ENCODE assay signal across 15 cellular contexts in genomic region chr2:69780907-69781306, GRCh38. TPM values are rescaled to one million over a fixed set of nuclear protein-coding genes. Genes with fewer than 3 reads are reported as not detected.
DNase-seq lines count a peak whose midpoint lies in the region; ATAC-seq, FAIRE-seq and TF ChIP-seq lines count a peak whose summit lies in the region.
"Had no signal": no experiment of that assay in that cellular context is flagged by ENCODE, and none has a peak within 500 bp of the region (broad histone marks: within the 10 kb centered on the region; RNA-seq: fewer than 3 reads in every experiment).

No MANE protein-coding gene starts in this region.

- H3K9me3 Mint-ChIP-seq in neural progenitor cell: peaks cover 3% of the 10 kb centered on the region

- H3K27ac ChIP-seq in GM12878 (ENCODE audit: control insufficient read depth, insufficient read depth) (peak overlapping the region; percentile 42; the same call in 1 of the 2 replicates), neural progenitor cell (no peak overlapping the region)
- H3K27ac ChIP-seq: uterus had no signal

- RAD21 ChIA-PET in GM12878 (lab: Charles Lee; ENCODE audit: unreplicated experiment): interaction anchor here (0.9 to 2.4 kb wide), 11 partner anchors 9 to 220 kb away, joined by 3 to 13 read pairs (median 5); no protein-coding TSS in a partner anchor

- SMC1A ChIA-PET in GM12878 (lab: Charles Lee; ENCODE audit: uncharacterized antibody, unreplicated experiment): interaction anchor here (0.8 to 3.5 kb wide), 23 partner anchors 8 to 57 kb away, joined by 3 to 27 read pairs (median 6); partner anchors contain the start of gene ANXA4

- H3K79me2 ChIP-seq in GM12878 (ENCODE audit: control insufficient read depth, insufficient read depth, low read length) (no peaks in the 10 kb centered on the region), neural progenitor cell (ENCODE audit: low read depth) (no peaks in the 10 kb centered on the region)

- POLR2A ChIA-PET in GM12878 (lab: Charles Lee): interaction anchor here (1.0 to 2.8 kb wide), 11 partner anchors 8 to 55 kb away, joined by 3 to 15 read pairs (median 6); no protein-coding TSS in a partner anchor

- TF ChIP-seq EP300 in GM12878 (IDR thresholded peaks at IDR 0.05; ENCODE audit: borderline replicate concordance in 1 of 2, control insufficient read depth in 1 of 2, low read depth in 2 of 2, low read length in 2 of 2): no peak

- peaks cover 6% of the 10 kb centered on the region for H3K27me3 Mint-ChIP-seq in neural progenitor cell (ENCODE audit: insufficient read depth, low read depth)
- H3K27me3 Mint-ChIP-seq: activated CD8-positive, alpha-beta memory T cell treated with anti-CD3 and anti-CD28 coated beads, Interleukin-2, amount 10 ng/mL, durations not matched to agents 7 days and 5 days had no signal

- no TSS peak for BruUV-seq in GM12878 (replicated peaks; lab: Mats Ljungman, UMichigan)

- H3K4me3 ChIP-seq in GM12878 (no peak overlapping the region), neural progenitor cell (no peak overlapping the region)
- H3K4me3 ChIP-seq: K562, uterus had no signal

- 96% methylated on average over 5 of the region's 5 CpGs for WGBS in GM12878 (ENCODE audit: insufficient coverage, insufficient replicate concordance, low lambda C conversion rate, missing lambda C conversion rate)

- H3K9me3 ChIP-seq in GM12878 (replicated peaks; ENCODE audit: control insufficient read depth, insufficient read depth, low read length) (peaks cover 3% of the 10 kb centered on the region), neural progenitor cell (ENCODE audit: low read depth) (no peaks in the 10 kb centered on the region)
- H3K9me3 ChIP-seq: uterus had no signal

- in situ Hi-C loops in GM12878 (cut with MboI): no loop called here

- H3K36me3 ChIP-seq in GM12878 (ENCODE audit: control insufficient read depth in 2 of 2, insufficient read depth in 2 of 2, low read length in 1 of 2) (no peaks in the 10 kb centered on the region), neural progenitor cell (no peaks in the 10 kb centered on the region)
- H3K36me3 ChIP-seq: uterus had no signal

- H3K4me2 ChIP-seq in GM12878 (ENCODE audit: control insufficient read depth, insufficient read depth) (no peak overlapping the region), neural progenitor cell (no peak overlapping the region)

- H4K20me1 ChIP-seq in GM12878 (ENCODE audit: control insufficient read depth, insufficient read depth) (no peaks in the 10 kb centered on the region), neural progenitor cell (ENCODE audit: low read depth) (no peaks in the 10 kb centered on the region)

- H3K27ac Mint-ChIP-seq in neural progenitor cell: peak overlapping the region; percentile 59
- H3K27ac Mint-ChIP-seq: activated naive CD8-positive, alpha-beta T cell had no signal

- DNase-seq in DMS53 (lab: John Stamatoyannopoulos, UW) (peak; percentile 70), GM12878 (ENCODE audit: low read depth, low spot score) (no peak), neural progenitor cell (ENCODE audit: low spot score) (no peak), C1 segment of cervical spinal cord (lab: John Stamatoyannopoulos, UW) (no peak), CD1c-positive myeloid dendritic cell (ENCODE audit: extremely low spot score) (no peak), HPDE6-E6E7 (ENCODE audit: extremely low spot score) (no peak)
- DNase-seq: activated CD8-positive, alpha-beta memory T cell treated with anti-CD3 and anti-CD28 coated beads, Interleukin-2, amount 10 ng/mL, durations not matched to agents 7 days and 5 days; cerebellar nuclear complex; SIG-M5; stimulated activated CD4-positive, alpha-beta T cell treated with anti-CD3 and anti-CD28 coated beads, Interleukin-15, amount 100 ng/mL, for 24 hours had no signal

- FAIRE-seq in GM12878 (lab: Jason Lieb, UNC): no peak

- H3K4me3 Mint-ChIP-seq in neural progenitor cell: no peak overlapping the region
- H3K4me3 Mint-ChIP-seq: activated CD8-positive, alpha-beta memory T cell treated with anti-CD3 and anti-CD28 coated beads, Interleukin-2, amount 10 ng/mL, durations not matched to agents 7 days and 5 days; activated naive CD8-positive, alpha-beta T cell had no signal

- CTCF ChIA-PET in GM12878 (lab: Yijun Ruan, JAX): interaction anchor here (1.0 to 2.2 kb wide), 6 partner anchors 9 to 56 kb away, joined by 3 to 10 read pairs (median 6); no protein-coding TSS in a partner anchor

- no peak for TF ChIP-seq RAD21 in GM12878 (IDR thresholded peaks at IDR 0.05; ENCODE audit: insufficient read depth, low read depth, low read length)

- TF ChIP-seq POLR2A in GM12878 (IDR thresholded peaks at IDR 0.05; ENCODE audit: low read depth, low read length): no peak

- TF ChIP-seq CTCF in GM12878 (IDR thresholded peaks at IDR 0.05 in 2 of 3, conservative IDR thresholded peaks at IDR 0.05 in 1 of 3; ENCODE audit: control insufficient read depth in 2 of 3, extremely low read depth in 1 of 3, insufficient read depth in 1 of 3, low read depth in 3 of 3, low read length in 3 of 3) (no peak), neural progenitor cell (IDR thresholded peaks at IDR 0.05) (no peak)

- no peaks in the 10 kb centered on the region for H3K36me3 Mint-ChIP-seq in neural progenitor cell
- H3K36me3 Mint-ChIP-seq: activated naive CD8-positive, alpha-beta T cell had no signal

- H3K27me3 ChIP-seq in GM12878 (replicated peaks in 1 of 2; ENCODE audit: control insufficient read depth in 2 of 2, insufficient read depth in 2 of 2, low read length in 1 of 2): no peaks in the 10 kb centered on the region
- no peaks in the 10 kb centered on the region for H3K27me3 ChIP-seq in neural progenitor cell
- H3K27me3 ChIP-seq: uterus had no signal

- peak; percentile 12 for ATAC-seq in HG02678 (IDR thresholded peaks at IDR 0.05; ENCODE audit: unreplicated experiment)
- ATAC-seq in GM12878: peak; percentile 59
- ATAC-seq in HG02884 (IDR thresholded peaks at IDR 0.05; ENCODE audit: unreplicated experiment): no peak
- ATAC-seq: activated CD8-positive, alpha-beta memory T cell treated with anti-CD3 and anti-CD28 coated beads, Interleukin-2, amount 10 ng/mL, durations not matched to agents 7 days and 5 days; K562 had no signal

- H2AFZ ChIP-seq in GM12878 (ENCODE audit: control insufficient read depth, low read depth, low read length) (no peak overlapping the region), neural progenitor cell (replicated peaks) (no peak overlapping the region)

- H3K9ac ChIP-seq in GM12878 (ENCODE audit: control insufficient read depth, insufficient read depth, low read length) (no peak overlapping the region), neural progenitor cell (no peak overlapping the region)

- H3K4me1 ChIP-seq in GM12878 (ENCODE audit: control insufficient read depth, insufficient read depth, low read length) (peaks cover 17% of the 10 kb centered on the region), neural progenitor cell (no peaks in the 10 kb centered on the region)
- H3K4me1 ChIP-seq: uterus had no signal

- no peaks in the 10 kb centered on the region for H3F3A ChIP-seq in neural progenitor cell (ENCODE audit: low read depth)

- peaks cover 7% of the 10 kb centered on the region for H3K4me1 Mint-ChIP-seq in neural progenitor cell

- intact Hi-C loops in GM12878 (cut with micrococcal nuclease; ENCODE audit: unreplicated experiment): no loop called here

TF ChIP-seq in GM12878, 131 proteins besides CTCF, POLR2A, EP300 and RAD21:
- TF ChIP-seq ZBED1 (IDR thresholded peaks at IDR 0.05; ENCODE audit: borderline replicate concordance): no peak
- 0 out of 2 replicates have a peak, but pooled peaks have one; percentile 31 for TF ChIP-seq NBN (IDR thresholded peaks at IDR 0.05)

RNA-seq across cellular contexts. Expression of gene ANXA4, which starts 39.0 kb away (rescaled TPM):
- total RNA-seq in GM12878 (2013; cell fraction: nucleolus; rRNA removed): 52.6 and 58.2 TPM in 2 replicates
- 59.3 and 60.0 TPM in 2 replicates for total RNA-seq in GM12878 (2014; rRNA removed)
- 16.3 and 17.7 TPM in 2 replicates for total RNA-seq in GM12878 (2014; rRNA removed; fragmentation: Illumina TruSeq; extraction: Trizol)
- total RNA-seq in GM12878 (2021): 57.5 and 64.2 TPM in 2 replicates
- polyA plus RNA-seq in GM12878 (2011; ENCODE audit: low read depth): 18.8 TPM
- polyA plus RNA-seq in GM12878 (2011; rRNA removed): 81.6 and 97.2 TPM in 2 replicates
- 71.3 and 110 TPM in 2 replicates for polyA plus RNA-seq in GM12878 (2011; cell fraction: cytosol; rRNA removed)
- polyA plus RNA-seq in GM12878 (2011; cell fraction: nucleus; rRNA removed): 110 and 122 TPM in 2 replicates
- 44.2 and 54.2 TPM in 2 replicates for polyA plus RNA-seq in GM12878 (2012)
- 57.9 and 74.3 TPM in 2 replicates for polyA plus RNA-seq in GM12878 (2014; fragmentation: Illumina TruSeq; extraction: Trizol)
- 10 to 100 TPM; 64.6 to 73.1 TPM for polyA plus RNA-seq in GM12878 (2014; fragmentation: Nextera tagmentation; extraction: Ambion mirVana)
- polyA plus RNA-seq in GM12878 (2014; rRNA removed): 78.8 and 94.3 TPM in 2 replicates
- polyA plus RNA-seq in GM12878 (2016; fragmentation: Nextera tagmentation; extraction: Ambion mirVana): 10 to 100 TPM; 69.0 to 74.2 TPM
- polyA minus RNA-seq in GM12878 (2011; rRNA and poly(A)+ RNA removed): 77.5 and 85.9 TPM in 2 replicates
- 24.5 and 37.8 TPM in 2 replicates for polyA minus RNA-seq in GM12878 (2011; cell fraction: cytosol; rRNA and poly(A)+ RNA removed)
- 21.4 and 30.3 TPM in 2 replicates for polyA minus RNA-seq in GM12878 (2011; cell fraction: nucleus; rRNA and poly(A)+ RNA removed)
- 4.7 and 7.0 TPM in 2 replicates for total RNA-seq in neural progenitor cell (ENCODE audit: low replicate concordance)

RNA-seq across cellular contexts. Expression of gene GMCL1, which starts 48.6 kb away (rescaled TPM):
- 31.6 and 32.3 TPM in 2 replicates for total RNA-seq in GM12878 (2013; cell fraction: nucleolus; rRNA removed)
- total RNA-seq in GM12878 (2014; rRNA removed): 9.9 and 12.6 TPM in 2 replicates
- 11.2 TPM in 2 replicates for total RNA-seq in GM12878 (2014; rRNA removed; fragmentation: Illumina TruSeq; extraction: Trizol)
- 10.3 and 13.4 TPM in 2 replicates for total RNA-seq in GM12878 (2021)
- polyA plus RNA-seq in GM12878 (2011; ENCODE audit: low read depth): 4.9 TPM
- 15.9 and 23.8 TPM in 2 replicates for polyA plus RNA-seq in GM12878 (2011; rRNA removed)
- polyA plus RNA-seq in GM12878 (2011; cell fraction: cytosol; rRNA removed): 4.9 and 6.4 TPM in 2 replicates
- polyA plus RNA-seq in GM12878 (2011; cell fraction: nucleus; rRNA removed): 8.2 and 8.6 TPM in 2 replicates
- 7.9 and 11.3 TPM in 2 replicates for polyA plus RNA-seq in GM12878 (2012)
- polyA plus RNA-seq in GM12878 (2014; fragmentation: Illumina TruSeq; extraction: Trizol): 13.6 and 16.3 TPM in 2 replicates
- 1 to 10 TPM; 3.7 to 4.8 TPM for polyA plus RNA-seq in GM12878 (2014; fragmentation: Nextera tagmentation; extraction: Ambion mirVana)
- polyA plus RNA-seq in GM12878 (2014; rRNA removed): 8.9 and 9.6 TPM in 2 replicates
- polyA plus RNA-seq in GM12878 (2016; fragmentation: Nextera tagmentation; extraction: Ambion mirVana): 10 to 100 TPM; 18.8 to 21.4 TPM
- polyA minus RNA-seq in GM12878 (2011; rRNA and poly(A)+ RNA removed): 8.0 and 9.6 TPM in 2 replicates
- polyA minus RNA-seq in GM12878 (2011; cell fraction: cytosol; rRNA and poly(A)+ RNA removed): 3.7 and 3.8 TPM in 2 replicates
- 3.1 and 9.6 TPM in 2 replicates for polyA minus RNA-seq in GM12878 (2011; cell fraction: nucleus; rRNA and poly(A)+ RNA removed)
- total RNA-seq in neural progenitor cell (ENCODE audit: low replicate concordance): 16.2 and 23.1 TPM in 2 replicates
